In the genomic region with DNA sequence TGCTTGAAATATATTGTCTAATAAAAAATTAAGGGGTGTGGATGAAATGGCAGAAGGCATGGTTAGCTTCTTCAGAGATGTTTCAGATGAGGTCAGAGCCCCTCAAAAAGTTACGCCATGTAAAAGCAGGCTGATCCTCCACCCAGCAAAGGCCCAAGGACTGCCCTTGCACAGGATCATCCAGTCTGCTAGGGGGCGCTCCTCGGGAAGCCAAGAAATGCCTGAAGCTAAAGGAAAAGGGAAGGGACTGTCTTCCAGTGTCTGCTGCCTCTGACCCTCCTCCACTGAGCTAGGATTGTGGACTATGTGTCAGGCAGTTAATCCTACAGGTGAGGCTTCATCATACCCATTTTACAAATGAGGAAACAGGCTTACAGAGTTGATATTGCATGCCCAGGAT, we compare ENCODE assay signal across 16 cellular contexts. TPM values are rescaled to one million over a fixed set of nuclear protein-coding genes. Genes with fewer than 3 reads are reported as not detected.
DNase-seq lines count a peak whose midpoint lies in the region; TF ChIP-seq lines count a peak whose summit lies in the region.
"Had no signal": no experiment of that assay in that cellular context is flagged by ENCODE, and none has a peak within 500 bp of the region (broad histone marks: within the 10 kb centered on the region; RNA-seq: fewer than 3 reads in every experiment).

No MANE protein-coding gene starts in this region.

- no peaks in the 10 kb centered on the region for H4K20me1 ChIP-seq in OCI-LY7 (ENCODE audit: insufficient read depth, low read length)

- CTCF ChIA-PET in OCI-LY7 (lab: Charles Lee; ENCODE audit: unreplicated experiment) = no interaction called here

- H3K79me2 ChIP-seq in OCI-LY7 (ENCODE audit: insufficient read depth, low read depth, low read length) = no peaks in the 10 kb centered on the region

- H3K27ac ChIP-seq in OCI-LY7 (ENCODE audit: low read depth, low read length, poor library complexity, severe bottlenecking) (no peak overlapping the region), esophagus muscularis mucosa (replicated peaks in 1 of 4) (no peak overlapping the region)
- H3K27ac ChIP-seq: sigmoid colon, upper lobe of right lung had no signal

- TF ChIP-seq CTCF in AG09319 (IDR thresholded peaks at IDR 0.05; ENCODE audit: low read depth, low read length) (peak; percentile 7), GM12864 (IDR thresholded peaks at IDR 0.05; ENCODE audit: low read depth, low read length, missing control alignments) (peak; percentile 42), OCI-LY7 (conservative IDR thresholded peaks at IDR 0.05; ENCODE audit: low read length) (peak; percentile 61), esophagus muscularis mucosa (IDR thresholded peaks at IDR 0.05) (no peak)

- H2AFZ ChIP-seq in OCI-LY7 (ENCODE audit: low read length) = no peak overlapping the region

- WGBS in esophagus muscularis mucosa = 87% methylated on average over 3 of the region's 3 CpGs

- no peak for TF ChIP-seq POLR2A in esophagus muscularis mucosa (IDR thresholded peaks at IDR 0.05; ENCODE audit: low read depth)

- H3K9me2 ChIP-seq in OCI-LY7 (ENCODE audit: insufficient read depth, low read length) = no peaks in the 10 kb centered on the region

- H3K27me3 ChIP-seq in esophagus muscularis mucosa = no peaks in the 10 kb centered on the region
- H3K27me3 ChIP-seq: sigmoid colon, upper lobe of right lung had no signal

- H3K4me1 ChIP-seq in OCI-LY7 (ENCODE audit: insufficient read depth, low read length, poor library complexity, severe bottlenecking) = no peaks in the 10 kb centered on the region
- no peaks in the 10 kb centered on the region for H3K4me1 ChIP-seq in esophagus muscularis mucosa
- H3K4me1 ChIP-seq: sigmoid colon, upper lobe of right lung had no signal

- intact Hi-C loops in OCI-LY7 (cut with micrococcal nuclease; ENCODE audit: unreplicated experiment) (no loop called here), esophagus muscularis mucosa (cut with DNase I) (no loop called here)

- H3K4me2 ChIP-seq in OCI-LY7 (ENCODE audit: low read length) = no peak overlapping the region

- H3K4me3 ChIP-seq in GM12864 (ENCODE audit: low read depth, low read length) (no peak overlapping the region), OCI-LY7 (ENCODE audit: low read depth, low read length, poor library complexity, severe bottlenecking) (no peak overlapping the region), esophagus muscularis mucosa (no peak overlapping the region)
- H3K4me3 ChIP-seq: sigmoid colon, upper lobe of right lung had no signal

- H3K36me3 ChIP-seq in OCI-LY7 (ENCODE audit: insufficient read depth, low read length) (no peaks in the 10 kb centered on the region), esophagus muscularis mucosa (no peaks in the 10 kb centered on the region)
- H3K36me3 ChIP-seq: sigmoid colon, upper lobe of right lung had no signal

- H3K9me3 ChIP-seq in OCI-LY7 (ENCODE audit: low read length) (0 out of 2 replicates have a peak, but pooled peaks cover 6% of the 10 kb centered on the region), esophagus muscularis mucosa (no peaks in the 10 kb centered on the region)
- H3K9me3 ChIP-seq: sigmoid colon, upper lobe of right lung had no signal

- POLR2A ChIA-PET in OCI-LY7 (lab: Charles Lee) = no interaction called here

- DNase-seq in AG09319 (ENCODE audit: extremely low read depth, low read depth) = no peak
- no peak for DNase-seq in GM12864 (ENCODE audit: low read depth)
- DNase-seq in OCI-LY7 (ENCODE audit: low spot score) = peak; percentile 9
- DNase-seq in esophagus muscularis mucosa (ENCODE audit: extremely low spot score) = peak; percentile 64
- DNase-seq in hypothalamus (lab: John Stamatoyannopoulos, UW) = no peak
- no peak for DNase-seq in NCI-H345 (lab: John Stamatoyannopoulos, UW)
- no peak for DNase-seq in RKO (ENCODE audit: low spot score)
- no peak for DNase-seq in NCI-H1092 treated with DMSO at 0.1 percent for 48 hours (lab: John Stamatoyannopoulos, UW)
- DNase-seq: activated CD4-positive, CD25-positive, alpha-beta regulatory T cell; cerebellar nuclear complex; GDM1; sigmoid colon; stimulated activated CD4-positive, alpha-beta T cell treated with anti-CD3 and anti-CD28 coated beads, Interleukin-4, amount 100 ng/mL, for 24 hours; upper lobe of right lung had no signal

- BruUV-seq in OCI-LY7 (replicated peaks; lab: Mats Ljungman, UMichigan) = no TSS peak

- TF ChIP-seq EP300 in esophagus muscularis mucosa (IDR thresholded peaks at IDR 0.05) = no peak

RNA-seq across cellular contexts. Expression of a gene that starts 33.8 kb away (rescaled TPM):
- not detected in 2 replicates for total RNA-seq in OCI-LY7 (2014; rRNA removed; shearing (Covaris generic))
- total RNA-seq in OCI-LY7 (2022) (not detected in 2 replicates), esophagus muscularis mucosa (not detected)
- total RNA-seq: esophagus mucosa, lower leg skin, sigmoid colon, upper lobe of right lung had no signal

Comparison
In these comparisons a context has a peak if more than half of its experiments do, and no peak if none do; other contexts are left out.
1. DNase-seq: peak in OCI-LY7 (single experiment) and esophagus muscularis mucosa (single experiment); none in AG09319 (single experiment), GM12864 (single experiment), hypothalamus (0 of 51), NCI-H345 (single experiment), RKO (single experiment) and NCI-H1092 treated with DMSO at 0.1 percent for 48 hours (single experiment).
2. CTCF ChIP-seq: peak in AG09319 (single experiment), GM12864 (single experiment) and OCI-LY7 (single experiment); none in esophagus muscularis mucosa (0 of 3).